Comparison of ENCODE assay signal across 2 cellular contexts in the genomic region with DNA sequence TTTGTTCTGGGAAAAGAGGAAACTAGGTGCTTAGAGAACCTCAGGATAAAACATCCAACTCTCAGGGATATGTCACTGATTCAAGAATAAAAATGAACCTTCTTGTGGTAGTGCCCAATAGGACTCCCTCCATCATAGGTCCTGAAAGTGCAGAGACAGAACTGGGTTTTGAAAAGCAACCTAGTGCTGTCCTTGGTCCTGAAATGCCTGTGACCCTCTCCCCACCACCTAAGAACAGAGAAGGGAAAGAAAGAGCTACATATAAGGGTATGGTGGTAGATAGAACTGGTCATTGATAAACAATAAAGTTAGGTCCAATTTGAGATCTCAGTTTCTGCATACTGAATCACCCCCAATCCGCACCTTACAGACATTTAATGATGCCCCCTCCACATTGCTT.
A peak's percentile ranks its signal among the peaks of the same experiment; 100 is the strongest.
TF ChIP-seq lines count a peak whose summit lies in the region.

No MANE protein-coding gene starts in this region.

TF ChIP-seq in HEK293, 187 proteins besides CTCF, POLR2A, EP300 and RAD21 (continued from another document):
- TF ChIP-seq, protein P1, sequence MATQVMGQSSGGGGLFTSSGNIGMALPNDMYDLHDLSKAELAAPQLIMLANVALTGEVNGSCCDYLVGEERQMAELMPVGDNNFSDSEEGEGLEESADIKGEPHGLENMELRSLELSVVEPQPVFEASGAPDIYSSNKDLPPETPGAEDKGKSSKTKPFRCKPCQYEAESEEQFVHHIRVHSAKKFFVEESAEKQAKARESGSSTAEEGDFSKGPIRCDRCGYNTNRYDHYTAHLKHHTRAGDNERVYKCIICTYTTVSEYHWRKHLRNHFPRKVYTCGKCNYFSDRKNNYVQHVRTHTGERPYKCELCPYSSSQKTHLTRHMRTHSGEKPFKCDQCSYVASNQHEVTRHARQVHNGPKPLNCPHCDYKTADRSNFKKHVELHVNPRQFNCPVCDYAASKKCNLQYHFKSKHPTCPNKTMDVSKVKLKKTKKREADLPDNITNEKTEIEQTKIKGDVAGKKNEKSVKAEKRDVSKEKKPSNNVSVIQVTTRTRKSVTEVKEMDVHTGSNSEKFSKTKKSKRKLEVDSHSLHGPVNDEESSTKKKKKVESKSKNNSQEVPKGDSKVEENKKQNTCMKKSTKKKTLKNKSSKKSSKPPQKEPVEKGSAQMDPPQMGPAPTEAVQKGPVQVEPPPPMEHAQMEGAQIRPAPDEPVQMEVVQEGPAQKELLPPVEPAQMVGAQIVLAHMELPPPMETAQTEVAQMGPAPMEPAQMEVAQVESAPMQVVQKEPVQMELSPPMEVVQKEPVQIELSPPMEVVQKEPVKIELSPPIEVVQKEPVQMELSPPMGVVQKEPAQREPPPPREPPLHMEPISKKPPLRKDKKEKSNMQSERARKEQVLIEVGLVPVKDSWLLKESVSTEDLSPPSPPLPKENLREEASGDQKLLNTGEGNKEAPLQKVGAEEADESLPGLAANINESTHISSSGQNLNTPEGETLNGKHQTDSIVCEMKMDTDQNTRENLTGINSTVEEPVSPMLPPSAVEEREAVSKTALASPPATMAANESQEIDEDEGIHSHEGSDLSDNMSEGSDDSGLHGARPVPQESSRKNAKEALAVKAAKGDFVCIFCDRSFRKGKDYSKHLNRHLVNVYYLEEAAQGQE (tag by site-specific recombination; IDR thresholded peaks at IDR 0.05), result peak; percentile 94
- TF ChIP-seq ZNF670 (tag by site-specific recombination; IDR thresholded peaks at IDR 0.05; ENCODE audit: low read depth) (no peak), SCRT1 (tag by site-specific recombination; IDR thresholded peaks at IDR 0.05; ENCODE audit: borderline replicate concordance) (no peak), SP7 (tag by site-specific recombination; IDR thresholded peaks at IDR 0.05) (no peak), ZNF350 (tag by site-specific recombination; IDR thresholded peaks at IDR 0.05) (no peak), SP2 (tag by site-specific recombination; IDR thresholded peaks at IDR 0.05) (no peak)
TF ChIP-seq in HEK293: peak in this region for 1.

TF ChIP-seq in SK-N-SH, 30 proteins besides CTCF, POLR2A, EP300 and RAD21:
- TF ChIP-seq, protein P1 (IDR thresholded peaks at IDR 0.05; ENCODE audit: low read depth, low read length), result peak; percentile 96
- TF ChIP-seq RFX5 (IDR thresholded peaks at IDR 0.05; ENCODE audit: low read length), result no peak
